ENCODE assay signal across 1 cellular context in genomic region chr3:175224051-175224450, GRCh38.
TF ChIP-seq lines count a peak whose summit lies in the region.

No MANE protein-coding gene starts in this region.

TF ChIP-seq in GM12878, 131 proteins besides CTCF, POLR2A, EP300 and RAD21 (continues in another document):
- TF ChIP-seq ZBTB11 (CRISPR knock-in tag; IDR thresholded peaks at IDR 0.05) (no peak), NR2C2 (IDR thresholded peaks at IDR 0.05; ENCODE audit: borderline replicate concordance, control insufficient read depth, insufficient read length, low read depth) (no peak), TCF3 (IDR thresholded peaks at IDR 0.05; ENCODE audit: borderline replicate concordance, insufficient read depth, low read depth, low read length) (no peak), E2F8 (IDR thresholded peaks at IDR 0.05; ENCODE audit: low read depth, partially characterized antibody) (peak; percentile 49), NBN (IDR thresholded peaks at IDR 0.05) (no peak), NKRF (conservative IDR thresholded peaks at IDR 0.05) (no peak), NFIC (IDR thresholded peaks at IDR 0.05; ENCODE audit: low read depth, low read length) (no peak), ETV6 (conservative IDR thresholded peaks at IDR 0.05 in 1 of 2, IDR thresholded peaks at IDR 0.05 in 1 of 2; ENCODE audit: borderline replicate concordance in 1 of 2, low read depth in 1 of 2) (no peak), MTA3 (IDR thresholded peaks at IDR 0.05; ENCODE audit: borderline replicate concordance, low read length) (no peak), MXI1 (IDR thresholded peaks at IDR 0.05; ENCODE audit: low read depth, low read length) (no peak), E2F4 (IDR thresholded peaks at IDR 0.05; ENCODE audit: low read depth, low read length) (no peak), EZH2 (IDR thresholded peaks at IDR 0.05; ENCODE audit: borderline replicate concordance, control insufficient read depth, low read depth, low read length) (no peak), PKNOX1 (IDR thresholded peaks at IDR 0.05) (no peak), SMC3 (IDR thresholded peaks at IDR 0.05; ENCODE audit: borderline replicate concordance, low read length) (no peak), POLR2AphosphoS2 (IDR thresholded peaks at IDR 0.05; ENCODE audit: low read depth, low read length) (peak; percentile 81; the same call in 1 of the 2 replicates), PBX3 (IDR thresholded peaks at IDR 0.05; ENCODE audit: insufficient replicate concordance, low read depth, low read length) (no peak), IRF5 (IDR thresholded peaks at IDR 0.05; ENCODE audit: borderline replicate concordance) (no peak), POLR2AphosphoS5 (IDR thresholded peaks at IDR 0.05; ENCODE audit: low read length) (0 out of 2 replicates have a peak, but pooled peaks have one; percentile 67), ATF3 (IDR thresholded peaks at IDR 0.05; ENCODE audit: borderline replicate concordance, extremely low read depth, low read depth, low read length) (no peak), BACH1 (IDR thresholded peaks at IDR 0.05; ENCODE audit: borderline replicate concordance) (peak; percentile 22; the same call in 1 of the 2 replicates), NR2F1 (conservative IDR thresholded peaks at IDR 0.05) (no peak), CBX5 (IDR thresholded peaks at IDR 0.05; ENCODE audit: low read depth) (no peak), NFXL1 (IDR thresholded peaks at IDR 0.05; ENCODE audit: borderline replicate concordance) (no peak), YY1 (IDR thresholded peaks at IDR 0.05; ENCODE audit: low read depth, low read length) (peak; percentile 69; the same call in 1 of the 2 replicates), MEF2A (IDR thresholded peaks at IDR 0.05; ENCODE audit: insufficient read depth, low read depth, low read length) (no peak), SIN3A (IDR thresholded peaks at IDR 0.05; ENCODE audit: low read depth, low read length) (no peak), HDAC6 (IDR thresholded peaks at IDR 0.05; ENCODE audit: unreplicated experiment) (no peak), RFX5 (IDR thresholded peaks at IDR 0.05; ENCODE audit: low read depth, low read length) (no peak), MTA2 (IDR thresholded peaks at IDR 0.05; ENCODE audit: low read depth) (no peak), JUND (IDR thresholded peaks at IDR 0.05; ENCODE audit: low read depth, low read length) (no peak), HDGF (IDR thresholded peaks at IDR 0.05) (no peak), HDAC2 (IDR thresholded peaks at IDR 0.05) (no peak), ASH2L (IDR thresholded peaks at IDR 0.05; ENCODE audit: borderline replicate concordance, low read depth) (no peak), MEF2B (IDR thresholded peaks at IDR 0.05; ENCODE audit: partially characterized antibody, poor library complexity, severe bottlenecking) (no peak), PRDM15 (CRISPR knock-in tag; IDR thresholded peaks at IDR 0.05) (no peak), MYC (IDR thresholded peaks at IDR 0.05; ENCODE audit: insufficient read depth, insufficient read length, insufficient replicate concordance, low read length, severe bottlenecking) (no peak), IKZF1 (conservative IDR thresholded peaks at IDR 0.05) (no peak), STAT1 (conservative IDR thresholded peaks at IDR 0.05) (no peak), TAF1 (IDR thresholded peaks at IDR 0.05; ENCODE audit: borderline replicate concordance, low read depth, low read length) (no peak), LARP7 (IDR thresholded peaks at IDR 0.05) (no peak), SMAD5 (IDR thresholded peaks at IDR 0.05; ENCODE audit: low read depth) (no peak), YBX1 (IDR thresholded peaks at IDR 0.05) (no peak), SREBF1 (IDR thresholded peaks at IDR 0.05; ENCODE audit: low read length) (no peak), CREM (IDR thresholded peaks at IDR 0.05; ENCODE audit: low read depth) (no peak), SREBF2 (IDR thresholded peaks at IDR 0.05; ENCODE audit: low read length) (no peak), TCF7 (IDR thresholded peaks at IDR 0.05; ENCODE audit: borderline replicate concordance) (no peak), ZNF274 (IDR thresholded peaks at IDR 0.05; ENCODE audit: insufficient read depth, insufficient read length) (no peak), ZSCAN29 (IDR thresholded peaks at IDR 0.05) (no peak)
